Comparison of ENCODE assay signal across 1 cellular context in the genomic region with DNA sequence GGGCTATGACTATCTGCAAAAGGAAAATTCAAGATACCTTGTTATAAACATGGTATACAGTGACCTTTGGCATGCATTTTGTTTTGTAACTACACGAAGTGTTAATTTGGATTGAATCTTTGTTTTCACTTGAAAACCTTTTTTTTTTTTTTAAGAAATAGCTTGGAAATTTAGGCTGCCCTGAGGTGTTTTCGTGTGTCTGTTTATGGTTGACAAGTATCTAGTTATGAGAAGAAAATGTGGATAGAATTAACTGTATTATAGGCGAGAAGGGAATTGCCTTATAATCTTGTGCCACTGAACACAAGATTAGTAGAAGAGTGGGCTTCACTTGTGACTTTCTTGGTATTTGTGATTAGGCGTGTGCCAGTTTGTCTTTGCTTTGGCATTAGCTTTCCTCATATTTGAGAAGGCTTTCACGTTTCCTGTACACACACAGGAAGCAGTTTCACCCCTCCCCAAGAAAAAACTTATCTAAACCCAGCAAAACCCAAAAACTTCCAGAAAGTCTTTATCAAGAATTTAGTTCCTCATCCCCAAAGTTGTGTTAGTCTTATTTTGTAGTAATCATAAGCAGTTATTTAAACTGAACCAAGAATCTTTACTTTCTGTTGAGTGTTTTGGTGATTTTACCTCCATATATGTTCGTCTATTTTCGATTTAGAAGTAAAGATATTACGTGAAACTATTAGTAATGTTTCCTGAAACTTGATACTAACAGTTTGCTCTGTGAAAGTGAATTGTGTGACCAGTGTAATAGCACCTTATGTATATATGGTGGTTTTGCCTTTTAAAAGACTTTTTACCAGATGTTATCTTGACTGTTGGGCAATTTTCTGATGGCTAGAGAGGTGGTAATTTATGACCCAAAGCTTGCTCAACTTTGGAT.
A peak's percentile ranks its signal among the peaks of the same experiment; 100 is the strongest.
TF ChIP-seq lines count a peak whose summit lies in the region.

No MANE protein-coding gene starts in this region.

TF ChIP-seq in K562, 482 proteins besides CTCF, POLR2A, EP300 and RAD21 (continues in another document):
- no peak for TF ChIP-seq TEAD2 (tag; IDR thresholded peaks at IDR 0.05)
- TF ChIP-seq ADNP (tag; IDR thresholded peaks at IDR 0.05): no peak
- no peak for TF ChIP-seq ZNF140 (CRISPR knock-in tag; IDR thresholded peaks at IDR 0.05)
- TF ChIP-seq, protein P1, sequence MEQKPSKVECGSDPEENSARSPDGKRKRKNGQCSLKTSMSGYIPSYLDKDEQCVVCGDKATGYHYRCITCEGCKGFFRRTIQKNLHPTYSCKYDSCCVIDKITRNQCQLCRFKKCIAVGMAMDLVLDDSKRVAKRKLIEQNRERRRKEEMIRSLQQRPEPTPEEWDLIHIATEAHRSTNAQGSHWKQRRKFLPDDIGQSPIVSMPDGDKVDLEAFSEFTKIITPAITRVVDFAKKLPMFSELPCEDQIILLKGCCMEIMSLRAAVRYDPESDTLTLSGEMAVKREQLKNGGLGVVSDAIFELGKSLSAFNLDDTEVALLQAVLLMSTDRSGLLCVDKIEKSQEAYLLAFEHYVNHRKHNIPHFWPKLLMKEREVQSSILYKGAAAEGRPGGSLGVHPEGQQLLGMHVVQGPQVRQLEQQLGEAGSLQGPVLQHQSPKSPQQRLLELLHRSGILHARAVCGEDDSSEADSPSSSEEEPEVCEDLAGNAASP (IDR thresholded peaks at IDR 0.05): no peak
- TF ChIP-seq BRD9 (IDR thresholded peaks at IDR 0.05; ENCODE audit: low read depth, partially characterized antibody): peak; percentile 29
- TF ChIP-seq ZNF174 (CRISPR knock-in tag; IDR thresholded peaks at IDR 0.05): no peak
- peak in 1 of 2 experiments; percentile 47; a peak in 2 of 4 replicates for TF ChIP-seq ARNT (IDR thresholded peaks at IDR 0.05)
- TF ChIP-seq ZNF699 (CRISPR knock-in tag; IDR thresholded peaks at IDR 0.05; ENCODE audit: insufficient replicate concordance): no peak
- TF ChIP-seq, protein P2, sequence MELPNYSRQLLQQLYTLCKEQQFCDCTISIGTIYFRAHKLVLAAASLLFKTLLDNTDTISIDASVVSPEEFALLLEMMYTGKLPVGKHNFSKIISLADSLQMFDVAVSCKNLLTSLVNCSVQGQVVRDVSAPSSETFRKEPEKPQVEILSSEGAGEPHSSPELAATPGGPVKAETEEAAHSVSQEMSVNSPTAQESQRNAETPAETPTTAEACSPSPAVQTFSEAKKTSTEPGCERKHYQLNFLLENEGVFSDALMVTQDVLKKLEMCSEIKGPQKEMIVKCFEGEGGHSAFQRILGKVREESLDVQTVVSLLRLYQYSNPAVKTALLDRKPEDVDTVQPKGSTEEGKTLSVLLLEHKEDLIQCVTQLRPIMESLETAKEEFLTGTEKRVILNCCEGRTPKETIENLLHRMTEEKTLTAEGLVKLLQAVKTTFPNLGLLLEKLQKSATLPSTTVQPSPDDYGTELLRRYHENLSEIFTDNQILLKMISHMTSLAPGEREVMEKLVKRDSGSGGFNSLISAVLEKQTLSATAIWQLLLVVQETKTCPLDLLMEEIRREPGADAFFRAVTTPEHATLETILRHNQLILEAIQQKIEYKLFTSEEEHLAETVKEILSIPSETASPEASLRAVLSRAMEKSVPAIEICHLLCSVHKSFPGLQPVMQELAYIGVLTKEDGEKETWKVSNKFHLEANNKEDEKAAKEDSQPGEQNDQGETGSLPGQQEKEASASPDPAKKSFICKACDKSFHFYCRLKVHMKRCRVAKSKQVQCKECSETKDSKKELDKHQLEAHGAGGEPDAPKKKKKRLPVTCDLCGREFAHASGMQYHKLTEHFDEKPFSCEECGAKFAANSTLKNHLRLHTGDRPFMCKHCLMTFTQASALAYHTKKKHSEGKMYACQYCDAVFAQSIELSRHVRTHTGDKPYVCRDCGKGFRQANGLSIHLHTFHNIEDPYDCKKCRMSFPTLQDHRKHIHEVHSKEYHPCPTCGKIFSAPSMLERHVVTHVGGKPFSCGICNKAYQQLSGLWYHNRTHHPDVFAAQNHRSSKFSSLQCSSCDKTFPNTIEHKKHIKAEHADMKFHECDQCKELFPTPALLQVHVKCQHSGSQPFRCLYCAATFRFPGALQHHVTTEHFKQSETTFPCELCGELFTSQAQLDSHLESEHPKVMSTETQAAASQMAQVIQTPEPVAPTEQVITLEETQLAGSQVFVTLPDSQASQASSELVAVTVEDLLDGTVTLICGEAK (IDR thresholded peaks at IDR 0.05): peak; percentile 64
- TF ChIP-seq, protein P2 (CRISPR knock-in tag; IDR thresholded peaks at IDR 0.05): no peak
- TF ChIP-seq ZNF584 (CRISPR knock-in tag; IDR thresholded peaks at IDR 0.05; ENCODE audit: low read depth): no peak
- peak; percentile 73 for TF ChIP-seq ETV1 (tag; conservative IDR thresholded peaks at IDR 0.05; ENCODE audit: low read depth)
- TF ChIP-seq ZSCAN32 (CRISPR knock-in tag; IDR thresholded peaks at IDR 0.05): no peak
- TF ChIP-seq TSC22D4 (tag; IDR thresholded peaks at IDR 0.05): no peak
- no peak for TF ChIP-seq MCM3 (IDR thresholded peaks at IDR 0.05)
- no peak for TF ChIP-seq ZBTB1 (CRISPR knock-in tag; IDR thresholded peaks at IDR 0.05; ENCODE audit: borderline replicate concordance, low read depth)
- TF ChIP-seq GATA2 (CRISPR knock-in tag; IDR thresholded peaks at IDR 0.05): peak; percentile 74
- TF ChIP-seq ATF1 (CRISPR knock-in tag; IDR thresholded peaks at IDR 0.05): no peak
- peak; percentile 61; the same call in 1 of the 2 replicates for TF ChIP-seq ATF1 (tag; IDR thresholded peaks at IDR 0.05)
- TF ChIP-seq MCM2 (IDR thresholded peaks at IDR 0.05; ENCODE audit: low read depth): no peak
- TF ChIP-seq ATF7 (IDR thresholded peaks at IDR 0.05): no peak
- TF ChIP-seq, protein P3, sequence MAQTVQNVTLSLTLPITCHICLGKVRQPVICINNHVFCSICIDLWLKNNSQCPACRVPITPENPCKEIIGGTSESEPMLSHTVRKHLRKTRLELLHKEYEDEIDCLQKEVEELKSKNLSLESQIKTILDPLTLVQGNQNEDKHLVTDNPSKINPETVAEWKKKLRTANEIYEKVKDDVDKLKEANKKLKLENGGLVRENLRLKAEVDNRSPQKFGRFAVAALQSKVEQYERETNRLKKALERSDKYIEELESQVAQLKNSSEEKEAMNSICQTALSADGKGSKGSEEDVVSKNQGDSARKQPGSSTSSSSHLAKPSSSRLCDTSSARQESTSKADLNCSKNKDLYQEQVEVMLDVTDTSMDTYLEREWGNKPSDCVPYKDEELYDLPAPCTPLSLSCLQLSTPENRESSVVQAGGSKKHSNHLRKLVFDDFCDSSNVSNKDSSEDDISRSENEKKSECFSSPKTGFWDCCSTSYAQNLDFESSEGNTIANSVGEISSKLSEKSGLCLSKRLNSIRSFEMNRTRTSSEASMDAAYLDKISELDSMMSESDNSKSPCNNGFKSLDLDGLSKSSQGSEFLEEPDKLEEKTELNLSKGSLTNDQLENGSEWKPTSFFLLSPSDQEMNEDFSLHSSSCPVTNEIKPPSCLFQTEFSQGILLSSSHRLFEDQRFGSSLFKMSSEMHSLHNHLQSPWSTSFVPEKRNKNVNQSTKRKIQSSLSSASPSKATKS (CRISPR knock-in tag; IDR thresholded peaks at IDR 0.05): no peak
- TF ChIP-seq RBM15 (IDR thresholded peaks at IDR 0.05; ENCODE audit: insufficient read depth, low read length): no peak
- no peak; the same call in 1 of the 2 replicates for TF ChIP-seq MYC (IDR thresholded peaks at IDR 0.05; ENCODE audit: low read depth, low read length)
- no peak for TF ChIP-seq MYC (CRISPR knock-in tag; IDR thresholded peaks at IDR 0.05; ENCODE audit: borderline replicate concordance, low read depth)
- TF ChIP-seq ETV6 (IDR thresholded peaks at IDR 0.05; ENCODE audit: borderline replicate concordance in 1 of 2, low read depth in 2 of 2, low read length in 1 of 2): no peak
- TF ChIP-seq ETV6 (CRISPR knock-in tag; IDR thresholded peaks at IDR 0.05; ENCODE audit: borderline replicate concordance): no peak
- no peak for TF ChIP-seq MTA1 (IDR thresholded peaks at IDR 0.05; ENCODE audit: borderline replicate concordance)
- no peak for TF ChIP-seq NFYB (IDR thresholded peaks at IDR 0.05; ENCODE audit: extremely low read depth, insufficient read length)
- TF ChIP-seq, protein P4, sequence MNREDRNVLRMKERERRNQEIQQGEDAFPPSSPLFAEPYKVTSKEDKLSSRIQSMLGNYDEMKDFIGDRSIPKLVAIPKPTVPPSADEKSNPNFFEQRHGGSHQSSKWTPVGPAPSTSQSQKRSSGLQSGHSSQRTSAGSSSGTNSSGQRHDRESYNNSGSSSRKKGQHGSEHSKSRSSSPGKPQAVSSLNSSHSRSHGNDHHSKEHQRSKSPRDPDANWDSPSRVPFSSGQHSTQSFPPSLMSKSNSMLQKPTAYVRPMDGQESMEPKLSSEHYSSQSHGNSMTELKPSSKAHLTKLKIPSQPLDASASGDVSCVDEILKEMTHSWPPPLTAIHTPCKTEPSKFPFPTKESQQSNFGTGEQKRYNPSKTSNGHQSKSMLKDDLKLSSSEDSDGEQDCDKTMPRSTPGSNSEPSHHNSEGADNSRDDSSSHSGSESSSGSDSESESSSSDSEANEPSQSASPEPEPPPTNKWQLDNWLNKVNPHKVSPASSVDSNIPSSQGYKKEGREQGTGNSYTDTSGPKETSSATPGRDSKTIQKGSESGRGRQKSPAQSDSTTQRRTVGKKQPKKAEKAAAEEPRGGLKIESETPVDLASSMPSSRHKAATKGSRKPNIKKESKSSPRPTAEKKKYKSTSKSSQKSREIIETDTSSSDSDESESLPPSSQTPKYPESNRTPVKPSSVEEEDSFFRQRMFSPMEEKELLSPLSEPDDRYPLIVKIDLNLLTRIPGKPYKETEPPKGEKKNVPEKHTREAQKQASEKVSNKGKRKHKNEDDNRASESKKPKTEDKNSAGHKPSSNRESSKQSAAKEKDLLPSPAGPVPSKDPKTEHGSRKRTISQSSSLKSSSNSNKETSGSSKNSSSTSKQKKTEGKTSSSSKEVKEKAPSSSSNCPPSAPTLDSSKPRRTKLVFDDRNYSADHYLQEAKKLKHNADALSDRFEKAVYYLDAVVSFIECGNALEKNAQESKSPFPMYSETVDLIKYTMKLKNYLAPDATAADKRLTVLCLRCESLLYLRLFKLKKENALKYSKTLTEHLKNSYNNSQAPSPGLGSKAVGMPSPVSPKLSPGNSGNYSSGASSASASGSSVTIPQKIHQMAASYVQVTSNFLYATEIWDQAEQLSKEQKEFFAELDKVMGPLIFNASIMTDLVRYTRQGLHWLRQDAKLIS (CRISPR knock-in tag; IDR thresholded peaks at IDR 0.05): no peak
- TF ChIP-seq ZFP1 (CRISPR knock-in tag; IDR thresholded peaks at IDR 0.05): no peak
- TF ChIP-seq, protein P5, sequence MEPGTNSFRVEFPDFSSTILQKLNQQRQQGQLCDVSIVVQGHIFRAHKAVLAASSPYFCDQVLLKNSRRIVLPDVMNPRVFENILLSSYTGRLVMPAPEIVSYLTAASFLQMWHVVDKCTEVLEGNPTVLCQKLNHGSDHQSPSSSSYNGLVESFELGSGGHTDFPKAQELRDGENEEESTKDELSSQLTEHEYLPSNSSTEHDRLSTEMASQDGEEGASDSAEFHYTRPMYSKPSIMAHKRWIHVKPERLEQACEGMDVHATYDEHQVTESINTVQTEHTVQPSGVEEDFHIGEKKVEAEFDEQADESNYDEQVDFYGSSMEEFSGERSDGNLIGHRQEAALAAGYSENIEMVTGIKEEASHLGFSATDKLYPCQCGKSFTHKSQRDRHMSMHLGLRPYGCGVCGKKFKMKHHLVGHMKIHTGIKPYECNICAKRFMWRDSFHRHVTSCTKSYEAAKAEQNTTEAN (CRISPR knock-in tag; IDR thresholded peaks at IDR 0.05): no peak
- TF ChIP-seq DDX20 (tag; IDR thresholded peaks at IDR 0.05; ENCODE audit: low read depth): no peak
- TF ChIP-seq XRCC3 (IDR thresholded peaks at IDR 0.05): no peak
- TF ChIP-seq, protein P6, sequence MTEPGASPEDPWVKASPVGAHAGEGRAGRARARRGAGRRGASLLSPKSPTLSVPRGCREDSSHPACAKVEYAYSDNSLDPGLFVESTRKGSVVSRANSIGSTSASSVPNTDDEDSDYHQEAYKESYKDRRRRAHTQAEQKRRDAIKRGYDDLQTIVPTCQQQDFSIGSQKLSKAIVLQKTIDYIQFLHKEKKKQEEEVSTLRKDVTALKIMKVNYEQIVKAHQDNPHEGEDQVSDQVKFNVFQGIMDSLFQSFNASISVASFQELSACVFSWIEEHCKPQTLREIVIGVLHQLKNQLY (CRISPR knock-in tag; conservative IDR thresholded peaks at IDR 0.05): no peak
- no peak for TF ChIP-seq ZFP30 (CRISPR knock-in tag; IDR thresholded peaks at IDR 0.05; ENCODE audit: borderline replicate concordance)
- TF ChIP-seq, protein P7, sequence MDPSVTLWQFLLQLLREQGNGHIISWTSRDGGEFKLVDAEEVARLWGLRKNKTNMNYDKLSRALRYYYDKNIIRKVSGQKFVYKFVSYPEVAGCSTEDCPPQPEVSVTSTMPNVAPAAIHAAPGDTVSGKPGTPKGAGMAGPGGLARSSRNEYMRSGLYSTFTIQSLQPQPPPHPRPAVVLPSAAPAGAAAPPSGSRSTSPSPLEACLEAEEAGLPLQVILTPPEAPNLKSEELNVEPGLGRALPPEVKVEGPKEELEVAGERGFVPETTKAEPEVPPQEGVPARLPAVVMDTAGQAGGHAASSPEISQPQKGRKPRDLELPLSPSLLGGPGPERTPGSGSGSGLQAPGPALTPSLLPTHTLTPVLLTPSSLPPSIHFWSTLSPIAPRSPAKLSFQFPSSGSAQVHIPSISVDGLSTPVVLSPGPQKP (CRISPR knock-in tag; IDR thresholded peaks at IDR 0.05): no peak
- peak; percentile 94 for TF ChIP-seq DPF2 (IDR thresholded peaks at IDR 0.05)
- TF ChIP-seq RBFOX2 (IDR thresholded peaks at IDR 0.05; ENCODE audit: low read depth, low read length): 0 out of 2 replicates have a peak, but pooled peaks have one; percentile 18
- TF ChIP-seq TRIM24 (IDR thresholded peaks at IDR 0.05): peak in 1 of 2 experiments; percentile 75; a peak in 3 of 4 replicates
- TF ChIP-seq PML (IDR thresholded peaks at IDR 0.05; ENCODE audit: low read length): peak; percentile 52; the same call in 1 of the 2 replicates
- no peak for TF ChIP-seq HDAC2 (IDR thresholded peaks at IDR 0.05)
- no peak for TF ChIP-seq NEUROD1 (IDR thresholded peaks at IDR 0.05; ENCODE audit: borderline replicate concordance, low read depth, low read length, partially characterized antibody)
